21 cellular contexts compared by ENCODE assay signal in genomic region chr14:48665077-48665784, GRCh38.
DNase-seq lines count a peak whose midpoint lies in the region; ATAC-seq, FAIRE-seq and TF ChIP-seq lines count a peak whose summit lies in the region.
"Had no signal": no experiment of that assay in that cellular context is flagged by ENCODE, and none has a peak within 500 bp of the region (broad histone marks: within the 10 kb centered on the region; RNA-seq: fewer than 3 reads in every experiment).

No MANE protein-coding gene starts in this region.

- H3K27ac ChIP-seq in astrocyte (ENCODE audit: low read depth, low read length) (no peak overlapping the region), foreskin keratinocyte (no peak overlapping the region), smooth muscle cell (ENCODE audit: low read depth) (peak overlapping the region; percentile 85), ovary (no peak overlapping the region)
- H3K27ac ChIP-seq: GM23248, HL-60 had no signal

- intact Hi-C loops in ovary (cut with DNase I): no loop called here

- H3K36me3 ChIP-seq in astrocyte (ENCODE audit: insufficient read depth, low read length): no peaks in the 10 kb centered on the region
- no peaks in the 10 kb centered on the region for H3K36me3 ChIP-seq in smooth muscle cell (ENCODE audit: low read depth)
- no peaks in the 10 kb centered on the region for H3K36me3 ChIP-seq in ovary
- H3K36me3 ChIP-seq: BE2C had no signal

- no peak for TF ChIP-seq EP300 in ovary (IDR thresholded peaks at IDR 0.05)

- TF ChIP-seq POLR2A in ovary (IDR thresholded peaks at IDR 0.05): no peak

- H3K4me2 ChIP-seq in astrocyte (ENCODE audit: low read length) (peak overlapping the region; percentile 10), smooth muscle cell (peak overlapping the region; percentile 78)

- peaks cover 5% of the 10 kb centered on the region for H3F3A ChIP-seq in smooth muscle cell (ENCODE audit: low read depth)

- H3K4me3 Mint-ChIP-seq in astrocyte (ENCODE audit: unreplicated experiment): no peak overlapping the region
- H3K4me3 Mint-ChIP-seq: H9, HFFc6 had no signal

- in situ Hi-C loops in KBM-7 (cut with MboI; ENCODE audit: low pct_unique_long_range_greater_than_20kb, low sequenced_read_pairs): no loop called here

- peak overlapping the region; percentile 2 for H3K27ac Mint-ChIP-seq in astrocyte (ENCODE audit: unreplicated experiment)
- H3K27ac Mint-ChIP-seq: H9, HFFc6 had no signal

- H2AFZ ChIP-seq in astrocyte (ENCODE audit: low read depth, low read length) (no peak overlapping the region), smooth muscle cell (ENCODE audit: low read depth) (peak overlapping the region; percentile 76)
- H2AFZ ChIP-seq: GM23248 had no signal

- H3K9me3 ChIP-seq in astrocyte (ENCODE audit: insufficient read depth, low read depth, low read length): no peaks in the 10 kb centered on the region
- peaks cover 4% of the 10 kb centered on the region for H3K9me3 ChIP-seq in smooth muscle cell (replicated peaks; ENCODE audit: low read depth)
- H3K9me3 ChIP-seq in ovary: no peaks in the 10 kb centered on the region
- H3K9me3 ChIP-seq: BE2C had no signal

- H3K9me3 Mint-ChIP-seq in astrocyte (ENCODE audit: unreplicated experiment): no peaks in the 10 kb centered on the region
- H3K9me3 Mint-ChIP-seq: H9 had no signal

- H3K27me3 ChIP-seq in astrocyte (ENCODE audit: insufficient read depth, low read length) (no peaks in the 10 kb centered on the region), foreskin keratinocyte (no peaks in the 10 kb centered on the region), smooth muscle cell (ENCODE audit: low read depth) (no peaks in the 10 kb centered on the region), ovary (no peaks in the 10 kb centered on the region)
- H3K27me3 ChIP-seq: BE2C had no signal

- DNase-seq in NCI-H226 (peak; percentile 75), astrocyte (ENCODE audit: low read depth) (peak; percentile 22), foreskin keratinocyte (peak in 1 of 2 donors; percentile 59), smooth muscle cell (lab: John Stamatoyannopoulos, UW; ENCODE audit: unreplicated experiment) (no peak), KBM-7 (no peak), NCI-H1436 treated with DMSO at 0.1 percent for 48 hours (lab: John Stamatoyannopoulos, UW) (no peak), ovary (no peak)
- DNase-seq: BE2C, DMS79, GM23248, H9, HFFc6, MV-4-11, NCI-H1105 treated with DMSO at 0.1 percent for 48 hours, NCI-H1694, NCI-H2081 treated with DMSO at 0.1 percent for 48 hours, NCI-H2171 treated with DMSO at 0.1 percent for 48 hours, NCI-H446 treated with DMSO at 0.1 percent for 48 hours, NCI-H526 treated with DMSO at 0.1 percent for 48 hours had no signal

- H3K4me3 ChIP-seq in astrocyte (ENCODE audit: insufficient read depth, low read depth, low read length) (no peak overlapping the region), smooth muscle cell (no peak overlapping the region), ovary (no peak overlapping the region)
- H3K4me3 ChIP-seq: GM23248 had no signal

- H3K36me3 Mint-ChIP-seq in astrocyte (ENCODE audit: low read depth, unreplicated experiment): no peaks in the 10 kb centered on the region

- H4K20me1 ChIP-seq in astrocyte (ENCODE audit: insufficient read depth, low read length): no peaks in the 10 kb centered on the region
- H4K20me1 ChIP-seq in smooth muscle cell (ENCODE audit: low read depth): no peaks in the 10 kb centered on the region

- TF ChIP-seq CTCF in astrocyte (IDR thresholded peaks at IDR 0.05; ENCODE audit: insufficient read depth, low read depth, low read length) (no peak), foreskin keratinocyte (conservative IDR thresholded peaks at IDR 0.05) (no peak), smooth muscle cell (IDR thresholded peaks at IDR 0.05; ENCODE audit: borderline replicate concordance, insufficient read depth, poor library complexity, severe bottlenecking) (no peak), ovary (IDR thresholded peaks at IDR 0.05) (no peak)

- FAIRE-seq in astrocyte (lab: Jason Lieb, UNC): no peak
- FAIRE-seq: HTR-8/SVneo had no signal

- peaks cover 12% of the 10 kb centered on the region for H3K4me1 Mint-ChIP-seq in astrocyte (ENCODE audit: low read depth, unreplicated experiment)
- H3K4me1 Mint-ChIP-seq: H9 had no signal

- peak; percentile 42 for ATAC-seq in foreskin keratinocyte

- H3K79me2 ChIP-seq in astrocyte (ENCODE audit: insufficient read depth, low read length) (no peaks in the 10 kb centered on the region), smooth muscle cell (ENCODE audit: low read depth) (no peaks in the 10 kb centered on the region)

- H3K9ac ChIP-seq in astrocyte (ENCODE audit: low read length) (no peak overlapping the region), smooth muscle cell (ENCODE audit: low read depth) (no peak overlapping the region)
- H3K9ac ChIP-seq: GM23248 had no signal

- WGBS in smooth muscle cell (ENCODE audit: low lambda C conversion rate): 48% methylated on average over 3 of the region's 3 CpGs
- WGBS in ovary, 3 donors: 53 to 64% (median 62%) methylated on average over 3 of the region's 3 CpGs

- H3K4me1 ChIP-seq in astrocyte (ENCODE audit: insufficient read depth, low read length) (peaks cover 3% of the 10 kb centered on the region), foreskin keratinocyte (no peaks in the 10 kb centered on the region), smooth muscle cell (ENCODE audit: low read depth) (peaks cover 5% of the 10 kb centered on the region), ovary (ENCODE audit: insufficient read depth) (no peaks in the 10 kb centered on the region)
- H3K4me1 ChIP-seq: BE2C had no signal

- H3K27me3 Mint-ChIP-seq in astrocyte (ENCODE audit: low read depth, unreplicated experiment): no peaks in the 10 kb centered on the region

Comparison
In these comparisons a context has a peak if more than half of its experiments do, and no peak if none do; other contexts are left out.
1. DNase-seq: peak in NCI-H226 (single experiment) and astrocyte (single experiment); none in smooth muscle cell (single experiment), KBM-7 (single experiment), NCI-H1436 treated with DMSO at 0.1 percent for 48 hours (single experiment) and ovary (0 of 5).